Comparison of ENCODE assay signal across 22 cellular contexts in the genomic region with DNA sequence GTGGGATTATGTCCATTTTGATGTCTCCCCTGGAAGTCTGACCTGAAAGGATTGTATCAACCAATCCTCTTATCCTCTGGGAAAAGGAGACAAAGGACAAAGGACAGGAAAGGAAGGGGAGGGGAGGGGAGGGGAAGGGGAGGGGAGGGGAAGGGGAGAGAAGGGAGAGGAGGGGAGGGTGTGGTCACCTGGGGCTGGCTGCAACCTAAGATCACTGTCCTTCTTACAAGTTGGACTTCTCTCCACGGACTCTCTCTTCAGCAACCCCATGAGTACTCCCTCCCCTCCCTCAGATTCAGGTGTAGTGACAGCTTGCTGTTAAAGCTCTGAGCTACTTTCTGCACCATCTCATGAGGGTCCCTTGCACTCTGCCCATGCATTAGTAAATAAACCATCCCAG.
"Had no signal": no experiment of that assay in that cellular context is flagged by ENCODE, and none has a peak within 500 bp of the region (broad histone marks: within the 10 kb centered on the region; RNA-seq: fewer than 3 reads in every experiment).

No MANE protein-coding gene starts in this region.

- ATAC-seq: activated CD8-positive, alpha-beta T cell treated with anti-CD3 and anti-CD28 coated beads, Interleukin-2, amount 10 ng/mL, durations not matched to agents 7 days and 5 days; activated naive CD8-positive, alpha-beta T cell treated with anti-CD3 and anti-CD28 coated beads, Interleukin-2, amount 50 U/mL, for 24 hours; activated T-cell treated with anti-CD3 and anti-CD28 coated beads, Interleukin-2, amount 50 U/mL, for 4 hours; mucosa of descending colon; right cardiac atrium; upper lobe of right lung had no signal

- H3K27me3 ChIP-seq: stomach, upper lobe of right lung had no signal

- H3K4me1 ChIP-seq: left ventricle myocardium inferior, prostate gland, upper lobe of right lung had no signal

- H3K4me3 ChIP-seq: coronary artery, left ventricle myocardium inferior, mucosa of descending colon, prostate gland, skin epidermis, stomach, upper lobe of right lung had no signal

- FAIRE-seq: endometrium had no signal

- H3K36me3 ChIP-seq: left ventricle myocardium inferior, prostate gland, stomach, upper lobe of right lung had no signal

- DNase-seq: activated CD4-positive, alpha-beta T cell treated with anti-CD3 and anti-CD28 coated beads, Interleukin-2, amount 10 ng/mL, durations not matched to agents 24 days and 14 days; activated CD8-positive, alpha-beta memory T cell treated with anti-CD3 and anti-CD28 coated beads, Interleukin-2, amount 50 U/mL, for 4 hours; activated CD8-positive, alpha-beta T cell treated with anti-CD3 and anti-CD28 coated beads, Interleukin-2, amount 10 ng/mL, durations not matched to agents 7 days and 5 days; activated naive CD4-positive, alpha-beta T cell treated with anti-CD3 and anti-CD28 coated beads, Interleukin-2, amount 10 ng/mL, durations not matched to agents 7 days and 5 days; activated naive CD8-positive, alpha-beta T cell treated with anti-CD3 and anti-CD28 coated beads, Interleukin-2, amount 50 U/mL, for 24 hours; activated T-cell treated with anti-CD3 and anti-CD28 coated beads, Interleukin-2, amount 50 U/mL, for 4 hours; aorta; erythroblast; foreskin melanocyte; glutamatergic neuron; hippocampal formation; left ventricle myocardium inferior; mucosa of descending colon; naive B cell; right cardiac atrium; stimulated activated CD4-positive, alpha-beta T cell treated with anti-CD3 and anti-CD28 coated beads, Interleukin-4, amount 100 ng/mL, for 1 hour; stomach; upper lobe of right lung had no signal

- H3K9me3 ChIP-seq: left ventricle myocardium inferior, mucosa of descending colon, prostate gland, stomach, upper lobe of right lung had no signal

- H3K27ac ChIP-seq: coronary artery, left ventricle myocardium inferior, skin epidermis, stomach, upper lobe of right lung had no signal
